10 cellular contexts compared by ENCODE assay signal in genomic region chr12:8493084-8493483, GRCh38.
A peak's percentile ranks its signal among the peaks of the same experiment; 100 is the strongest.
DNase-seq lines count a peak whose midpoint lies in the region; ATAC-seq, FAIRE-seq and TF ChIP-seq lines count a peak whose summit lies in the region.
"Had no signal": no experiment of that assay in that cellular context is flagged by ENCODE, and none has a peak within 500 bp of the region (broad histone marks: within the 10 kb centered on the region; RNA-seq: fewer than 3 reads in every experiment).

No MANE protein-coding gene starts in this region.

- peaks cover 28% of the 10 kb centered on the region for H3K4me1 Mint-ChIP-seq in activated naive CD8-positive, alpha-beta T cell (ENCODE audit: low read depth)
- H3K4me1 Mint-ChIP-seq: nephron had no signal

- H3K4me3 Mint-ChIP-seq in activated naive CD8-positive, alpha-beta T cell: peak overlapping the region; percentile 56
- H3K4me3 Mint-ChIP-seq: nephron had no signal

- H3K4me3 ChIP-seq in coronary artery: no peak overlapping the region
- H3K4me3 ChIP-seq: body of pancreas had no signal

- H3K36me3 Mint-ChIP-seq in activated naive CD8-positive, alpha-beta T cell: peaks cover 2% of the 10 kb centered on the region

- no peak for TF ChIP-seq CTCF in coronary artery (IDR thresholded peaks at IDR 0.05)

- peak; percentile 60 for DNase-seq in GM18507 (ENCODE audit: extremely low spot score, insufficient read length, low read depth)
- DNase-seq in Kasumi-1 (lab: John Stamatoyannopoulos, UW): peak; percentile 90
- DNase-seq in stimulated activated naive CD8-positive, alpha-beta T cell treated with anti-CD3 and anti-CD28 coated beads, Interleukin-15, Interleukin-2, amounts not matched to agents 100 U/mL and 50 U/mL, for 24 hours: peak; percentile 44
- no peak for DNase-seq in DMS53 treated with DMSO at 0.1 percent for 48 hours (lab: John Stamatoyannopoulos, UW; ENCODE audit: unreplicated experiment)
- DNase-seq in coronary artery (ENCODE audit: low spot score): no peak
- DNase-seq in NCI-H1417 treated with DMSO at 0.1 percent for 48 hours (lab: John Stamatoyannopoulos, UW): no peak

- peak; percentile 99 for FAIRE-seq in GM18507 (lab: Jason Lieb, UNC)

- peak; percentile 99 for ATAC-seq in GM21723 (IDR thresholded peaks at IDR 0.05; ENCODE audit: unreplicated experiment)
- peak; percentile 95 for ATAC-seq in stimulated activated naive CD8-positive, alpha-beta T cell treated with anti-CD3 and anti-CD28 coated beads, Interleukin-15, Interleukin-2, amounts not matched to agents 100 U/mL and 50 U/mL, for 24 hours
- ATAC-seq: body of pancreas had no signal

- H3K9me3 Mint-ChIP-seq in activated naive CD8-positive, alpha-beta T cell (ENCODE audit: low read depth): no peaks in the 10 kb centered on the region
- H3K9me3 Mint-ChIP-seq: nephron had no signal

- H3K27ac Mint-ChIP-seq in activated naive CD8-positive, alpha-beta T cell: peak overlapping the region; percentile 84
- H3K27ac Mint-ChIP-seq: nephron had no signal

- H3K27ac ChIP-seq in coronary artery: no peak overlapping the region

- no peaks in the 10 kb centered on the region for H3K27me3 Mint-ChIP-seq in activated naive CD8-positive, alpha-beta T cell

Comparison
In these comparisons a context has a peak if more than half of its experiments do, and no peak if none do; other contexts are left out.
1. DNase-seq: peak in GM18507 (single experiment), Kasumi-1 (2 of 2) and stimulated activated naive CD8-positive, alpha-beta T cell treated with anti-CD3 and anti-CD28 coated beads, Interleukin-15, Interleukin-2, amounts not matched to agents 100 U/mL and 50 U/mL, for 24 hours (single experiment); none in DMS53 treated with DMSO at 0.1 percent for 48 hours (single experiment), coronary artery (single experiment) and NCI-H1417 treated with DMSO at 0.1 percent for 48 hours (single experiment).